In genomic region chr4:170374770-170375169, GRCh38 we compare ENCODE assay signal across 8 cellular contexts.
DNase-seq lines count a peak whose midpoint lies in the region; ATAC-seq, FAIRE-seq and TF ChIP-seq lines count a peak whose summit lies in the region.

No MANE protein-coding gene starts in this region.

- H3K36me3 ChIP-seq in RWPE2 (ENCODE audit: low read depth) (no peaks in the 10 kb centered on the region), ovary (no peaks in the 10 kb centered on the region)

- H3K4me1 ChIP-seq in RWPE2 (ENCODE audit: insufficient read depth, poor library complexity, severe bottlenecking) (no peaks in the 10 kb centered on the region), ovary (ENCODE audit: insufficient read depth) (no peaks in the 10 kb centered on the region)

- 80 to 88% (median 82%) methylated on average over 3 of the region's 3 CpGs for WGBS in ovary, 3 donors

- peak; percentile 81 for DNase-seq in DMS53 (lab: John Stamatoyannopoulos, UW)
- DNase-seq in RWPE2 (ENCODE audit: low spot score) = no peak
- DNase-seq in immature natural killer cell = peak; percentile 15 to 28 (median 17)
- DNase-seq in ureter (ENCODE audit: low spot score) = no peak
- DNase-seq in frontal cortex (ENCODE audit: low spot score in 2 of 2) = no peak
- DNase-seq in ovary = no peak

- H3K9me3 ChIP-seq in RWPE2 (ENCODE audit: severe bottlenecking) = no peaks in the 10 kb centered on the region
- H3K9me3 ChIP-seq in ovary = no peaks in the 10 kb centered on the region

- H3K4me1 Mint-ChIP-seq in immature natural killer cell = peaks cover 2 to 6% of the 10 kb centered on the region in 2 donors

- FAIRE-seq in frontal cortex (lab: Jason Lieb, UNC) = no peak

- H3K4me3 ChIP-seq in RWPE2 (ENCODE audit: severe bottlenecking) = no peak overlapping the region
- H3K4me3 ChIP-seq in ovary = no peak overlapping the region

- H3K36me3 Mint-ChIP-seq in immature natural killer cell = no peaks in the 10 kb centered on the region

- no peak for TF ChIP-seq EP300 in ovary (IDR thresholded peaks at IDR 0.05)

- H3K27ac ChIP-seq in RWPE2 (ENCODE audit: poor library complexity, severe bottlenecking) (no peak overlapping the region), ovary (no peak overlapping the region)

- no peak for TF ChIP-seq POLR2A in ovary (IDR thresholded peaks at IDR 0.05)

- intact Hi-C loops in ovary (cut with DNase I) = no loop called here

- H3K4me3 Mint-ChIP-seq in immature natural killer cell = no peak overlapping the region

- H3K27ac Mint-ChIP-seq in immature natural killer cell = no peak overlapping the region

- H3K27me3 ChIP-seq in RWPE2 (ENCODE audit: insufficient read depth, poor library complexity, severe bottlenecking) = no peaks in the 10 kb centered on the region
- H3K27me3 ChIP-seq in ovary = no peaks in the 10 kb centered on the region

- ATAC-seq in GM19351 (IDR thresholded peaks at IDR 0.05; ENCODE audit: unreplicated experiment) = peak; percentile 99
- peak; percentile 98 for ATAC-seq in HG03103 (IDR thresholded peaks at IDR 0.05; ENCODE audit: low read depth, unreplicated experiment)
- no peak for ATAC-seq in RWPE2 (ENCODE audit: low read depth)

- TF ChIP-seq CTCF in RWPE2 (IDR thresholded peaks at IDR 0.05; ENCODE audit: poor library complexity, severe bottlenecking) (peak; percentile 10), ovary (IDR thresholded peaks at IDR 0.05) (no peak)

- H3K9me3 Mint-ChIP-seq in immature natural killer cell = peaks cover 2 to 35% (median 9%) of the 10 kb centered on the region in 6 donors

- H3K27me3 Mint-ChIP-seq in immature natural killer cell (ENCODE audit: low read depth in 3 of 3) = peaks cover 0 to 2% (median 1%) of the 10 kb centered on the region in 3 donors

Comparison
In these comparisons a context has a peak if more than half of its experiments do, and no peak if none do; other contexts are left out.
1. DNase-seq: peak in DMS53 (single experiment) and immature natural killer cell (3 of 3); none in RWPE2 (single experiment), ureter (single experiment), frontal cortex (0 of 2) and ovary (0 of 5).